In genomic region chr17:245020-245419, GRCh38 we compare ENCODE assay signal across 16 cellular contexts.
"Had no signal": no experiment of that assay in that cellular context is flagged by ENCODE, and none has a peak within 500 bp of the region (broad histone marks: within the 10 kb centered on the region; RNA-seq: fewer than 3 reads in every experiment).

No MANE protein-coding gene starts in this region.

- DNase-seq: activated CD4-positive, alpha-beta T cell treated with anti-CD3 and anti-CD28 coated beads, Interleukin-2, amount 10 ng/mL, durations not matched to agents 7 days and 5 days; activated CD8-positive, alpha-beta memory T cell treated with anti-CD3 and anti-CD28 coated beads, Interleukin-2, amount 50 U/mL, for 48 hours; activated gamma-delta T cell; activated T-cell treated with anti-CD3 and anti-CD28 coated beads, Interleukin-2, amount 50 U/mL, for 72 hours; effector memory CD4-positive, alpha-beta T cell; foreskin melanocyte; islet precursor cell; natural killer cell; occipital lobe; SW 1271 had no signal

- H3K9me3 ChIP-seq: heart left ventricle, left lung, prostate gland, tibial nerve had no signal

- H3K4me3 ChIP-seq: heart left ventricle, left lung, prostate gland, tibial nerve had no signal

- H3K36me3 ChIP-seq: heart left ventricle, prostate gland, tibial nerve had no signal

- H3K27ac ChIP-seq: heart left ventricle, left lung, prostate gland, tibial nerve had no signal

- FAIRE-seq: TTC549 had no signal

- H3K4me1 ChIP-seq: heart left ventricle, prostate gland had no signal

- ATAC-seq: activated T-cell treated with anti-CD3 and anti-CD28 coated beads, Interleukin-2, amount 50 U/mL, for 72 hours; left lung; natural killer cell; stimulated activated memory B cell treated with anti-CD40 and anti-IgM and Interleukin-4, amounts not matched to agents 10 μg/mL and 1 μg/mL and 100 μg/mL, for 72 hours had no signal
